18 cellular contexts compared by ENCODE assay signal in genomic region chr16:54325616-54326265, GRCh38. TPM values are rescaled to one million over a fixed set of nuclear protein-coding genes. Genes with fewer than 3 reads are reported as not detected.
DNase-seq lines count a peak whose midpoint lies in the region; ATAC-seq and TF ChIP-seq lines count a peak whose summit lies in the region.
"Had no signal": no experiment of that assay in that cellular context is flagged by ENCODE, and none has a peak within 500 bp of the region (broad histone marks: within the 10 kb centered on the region; RNA-seq: fewer than 3 reads in every experiment).

No MANE protein-coding gene starts in this region.

- no peaks in the 10 kb centered on the region for H3K9me2 ChIP-seq in Loucy (replicated peaks; ENCODE audit: low read depth, low read length)

- H3K4me1 ChIP-seq in Loucy (ENCODE audit: insufficient read depth, low read length, poor library complexity, severe bottlenecking): peaks cover 17% of the 10 kb centered on the region
- peaks cover 9% of the 10 kb centered on the region for H3K4me1 ChIP-seq in smooth muscle cell (ENCODE audit: low read depth)
- H3K4me1 ChIP-seq: Peyer's patch had no signal

- no peaks in the 10 kb centered on the region for H3K79me2 ChIP-seq in Loucy (ENCODE audit: insufficient read depth, low read length)
- no peaks in the 10 kb centered on the region for H3K79me2 ChIP-seq in smooth muscle cell (ENCODE audit: low read depth)

- no peaks in the 10 kb centered on the region for H4K20me1 ChIP-seq in Loucy (ENCODE audit: insufficient read depth, low read length, poor library complexity, severe bottlenecking)
- H4K20me1 ChIP-seq in smooth muscle cell (ENCODE audit: low read depth): no peaks in the 10 kb centered on the region
- H4K20me1 ChIP-seq: BLaER1 treated with 17β-estradiol and CSF1 and Interleukin-3, amounts not matched to agents 10 nM and 100 nM had no signal

- H3K27ac ChIP-seq in smooth muscle cell (ENCODE audit: low read depth): no peak overlapping the region
- H3K27ac ChIP-seq: BLaER1 treated with 17β-estradiol and CSF1 and Interleukin-3, amounts not matched to agents 10 nM and 100 nM; Peyer's patch had no signal

- peak; percentile 22 for DNase-seq in RPMI7951 (ENCODE audit: low read depth)
- peak; percentile 87 for DNase-seq in myocyte (ENCODE audit: low read depth)
- no peak for DNase-seq in smooth muscle cell (lab: John Stamatoyannopoulos, UW; ENCODE audit: unreplicated experiment)
- no peak for DNase-seq in NAMALWA (ENCODE audit: low spot score)
- DNase-seq in activated CD4-positive, alpha-beta T cell treated with anti-CD3 and anti-CD28 coated beads for 48 hours: no peak
- DNase-seq: DMS53, GDM1, Karpas-422, NCI-H1105 treated with DMSO at 0.1 percent for 48 hours, NCI-H2081 treated with DMSO at 0.1 percent for 48 hours, NCI-H2171 treated with DMSO at 0.1 percent for 48 hours, NCI-H446, NCI-H526, Peyer's patch had no signal

- H3K27me3 ChIP-seq in Loucy (ENCODE audit: insufficient read depth, low read length, poor library complexity, severe bottlenecking): no peaks in the 10 kb centered on the region
- peaks cover 46% of the 10 kb centered on the region for H3K27me3 ChIP-seq in smooth muscle cell (ENCODE audit: low read depth)
- H3K27me3 ChIP-seq: BLaER1 treated with 17β-estradiol and CSF1 and Interleukin-3, amounts not matched to agents 10 nM and 100 nM; Peyer's patch had no signal

- H3K4me2 ChIP-seq in Loucy (ENCODE audit: low read depth, low read length, poor library complexity, severe bottlenecking) (peak overlapping the region; percentile 46), smooth muscle cell (peak overlapping the region; percentile 10)

- no peak for ATAC-seq in HG03469 (IDR thresholded peaks at IDR 0.05; ENCODE audit: unreplicated experiment)

- TF ChIP-seq CTCF in Loucy (conservative IDR thresholded peaks at IDR 0.05; ENCODE audit: low read length) (no peak), smooth muscle cell (IDR thresholded peaks at IDR 0.05; ENCODE audit: borderline replicate concordance, insufficient read depth, poor library complexity, severe bottlenecking) (no peak)

- H3F3A ChIP-seq in Loucy (ENCODE audit: low read depth) (no peaks in the 10 kb centered on the region), smooth muscle cell (ENCODE audit: low read depth) (no peaks in the 10 kb centered on the region)

- 85% methylated on average over 5 of the region's 5 CpGs for WGBS in smooth muscle cell (ENCODE audit: low lambda C conversion rate)

- H3K4me3 ChIP-seq in Loucy (ENCODE audit: low read length, poor library complexity, severe bottlenecking) (no peak overlapping the region), smooth muscle cell (no peak overlapping the region)
- H3K4me3 ChIP-seq: BLaER1 treated with 17β-estradiol and CSF1 and Interleukin-3, amounts not matched to agents 10 nM and 100 nM; Peyer's patch had no signal

- no peaks in the 10 kb centered on the region for H3K9me3 ChIP-seq in Loucy (ENCODE audit: insufficient read depth, low read depth, low read length)
- no peaks in the 10 kb centered on the region for H3K9me3 ChIP-seq in smooth muscle cell (replicated peaks; ENCODE audit: low read depth)
- H3K9me3 ChIP-seq: BLaER1 treated with 17β-estradiol and CSF1 and Interleukin-3, amounts not matched to agents 10 nM and 100 nM; Peyer's patch had no signal

- H3K36me3 ChIP-seq in Loucy (ENCODE audit: insufficient read depth, low read length) (no peaks in the 10 kb centered on the region), smooth muscle cell (ENCODE audit: low read depth) (no peaks in the 10 kb centered on the region)
- H3K36me3 ChIP-seq: BLaER1 treated with 17β-estradiol and CSF1 and Interleukin-3, amounts not matched to agents 10 nM and 100 nM; Peyer's patch had no signal

- H3K9ac ChIP-seq in Loucy (ENCODE audit: low read depth, low read length, poor library complexity, severe bottlenecking): peak overlapping the region; percentile 6
- H3K9ac ChIP-seq in smooth muscle cell (ENCODE audit: low read depth): no peak overlapping the region
- H3K9ac ChIP-seq: BLaER1 treated with 17β-estradiol and CSF1 and Interleukin-3, amounts not matched to agents 10 nM and 100 nM had no signal

- H2AFZ ChIP-seq in Loucy (ENCODE audit: low read length) (no peak overlapping the region), smooth muscle cell (ENCODE audit: low read depth) (no peak overlapping the region)

RNA-seq across cellular contexts. Expression of gene IRX3, which starts 39.2 kb away (rescaled TPM):
- total RNA-seq in RPMI7951 (2014; rRNA removed; shearing (Covaris generic)): 7.7 and 15.1 TPM in 2 replicates
- total RNA-seq in myocyte (67.1 and 109 TPM in 2 replicates), smooth muscle cell (0.49 and 4.9 TPM in 2 replicates)
- 25.0 TPM for polyA plus RNA-seq in myocyte (2012)
- 1.1 and 3.1 TPM in 2 replicates for polyA plus RNA-seq in smooth muscle cell
- total RNA-seq: OCI-LY7, Peyer's patch had no signal

Comparison
In these comparisons a context has a peak if more than half of its experiments do, and no peak if none do; other contexts are left out.
1. DNase-seq: peak in RPMI7951 (single experiment) and myocyte (single experiment); none in smooth muscle cell (single experiment), NAMALWA (single experiment) and activated CD4-positive, alpha-beta T cell treated with anti-CD3 and anti-CD28 coated beads for 48 hours (single experiment).